In the genomic region with DNA sequence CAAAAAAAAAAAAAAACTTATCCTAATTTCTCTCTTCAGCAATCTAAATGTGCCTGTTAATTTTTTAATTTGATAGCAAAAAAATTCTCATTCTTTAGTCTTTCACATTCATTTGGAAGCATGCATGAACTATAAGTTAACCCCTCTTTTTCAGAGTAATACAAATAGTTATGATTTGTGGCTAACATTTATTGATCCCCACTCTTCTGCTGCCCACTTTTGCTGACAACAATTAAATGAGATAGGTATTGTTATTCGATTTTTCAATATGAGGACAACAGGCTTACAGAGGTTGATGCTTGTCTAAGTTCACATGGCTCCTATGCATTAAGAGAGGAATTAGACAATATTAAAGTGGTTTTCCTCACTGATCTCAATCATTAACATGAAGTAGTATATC, we compare ENCODE assay signal across 1 cellular context.
TF ChIP-seq lines count a peak whose summit lies in the region.

No MANE protein-coding gene starts in this region.

TF ChIP-seq in GM23338, 12 proteins besides CTCF, POLR2A, EP300 and RAD21:
- TF ChIP-seq EZH2 (IDR thresholded peaks at IDR 0.05; ENCODE audit: low read depth, unreplicated experiment) (no peak), EZH2phosphoT487 (IDR thresholded peaks at IDR 0.05; ENCODE audit: unreplicated experiment) (no peak), POLR2AphosphoS5 (IDR thresholded peaks at IDR 0.05; ENCODE audit: low read depth) (no peak), NANOG (IDR thresholded peaks at IDR 0.05; ENCODE audit: borderline replicate concordance) (no peak), ZNF331 (CRISPR knock-in tag; IDR thresholded peaks at IDR 0.05; ENCODE audit: low read depth) (no peak), JUNB (IDR thresholded peaks at IDR 0.05; ENCODE audit: unreplicated experiment) (no peak), CREB1 (CRISPR knock-in tag; IDR thresholded peaks at IDR 0.05; ENCODE audit: low read depth) (no peak), STAT1 (IDR thresholded peaks at IDR 0.05; ENCODE audit: unreplicated experiment) (no peak), ZNF114 (CRISPR knock-in tag; IDR thresholded peaks at IDR 0.05) (no peak)
- TF ChIP-seq, protein P1, sequence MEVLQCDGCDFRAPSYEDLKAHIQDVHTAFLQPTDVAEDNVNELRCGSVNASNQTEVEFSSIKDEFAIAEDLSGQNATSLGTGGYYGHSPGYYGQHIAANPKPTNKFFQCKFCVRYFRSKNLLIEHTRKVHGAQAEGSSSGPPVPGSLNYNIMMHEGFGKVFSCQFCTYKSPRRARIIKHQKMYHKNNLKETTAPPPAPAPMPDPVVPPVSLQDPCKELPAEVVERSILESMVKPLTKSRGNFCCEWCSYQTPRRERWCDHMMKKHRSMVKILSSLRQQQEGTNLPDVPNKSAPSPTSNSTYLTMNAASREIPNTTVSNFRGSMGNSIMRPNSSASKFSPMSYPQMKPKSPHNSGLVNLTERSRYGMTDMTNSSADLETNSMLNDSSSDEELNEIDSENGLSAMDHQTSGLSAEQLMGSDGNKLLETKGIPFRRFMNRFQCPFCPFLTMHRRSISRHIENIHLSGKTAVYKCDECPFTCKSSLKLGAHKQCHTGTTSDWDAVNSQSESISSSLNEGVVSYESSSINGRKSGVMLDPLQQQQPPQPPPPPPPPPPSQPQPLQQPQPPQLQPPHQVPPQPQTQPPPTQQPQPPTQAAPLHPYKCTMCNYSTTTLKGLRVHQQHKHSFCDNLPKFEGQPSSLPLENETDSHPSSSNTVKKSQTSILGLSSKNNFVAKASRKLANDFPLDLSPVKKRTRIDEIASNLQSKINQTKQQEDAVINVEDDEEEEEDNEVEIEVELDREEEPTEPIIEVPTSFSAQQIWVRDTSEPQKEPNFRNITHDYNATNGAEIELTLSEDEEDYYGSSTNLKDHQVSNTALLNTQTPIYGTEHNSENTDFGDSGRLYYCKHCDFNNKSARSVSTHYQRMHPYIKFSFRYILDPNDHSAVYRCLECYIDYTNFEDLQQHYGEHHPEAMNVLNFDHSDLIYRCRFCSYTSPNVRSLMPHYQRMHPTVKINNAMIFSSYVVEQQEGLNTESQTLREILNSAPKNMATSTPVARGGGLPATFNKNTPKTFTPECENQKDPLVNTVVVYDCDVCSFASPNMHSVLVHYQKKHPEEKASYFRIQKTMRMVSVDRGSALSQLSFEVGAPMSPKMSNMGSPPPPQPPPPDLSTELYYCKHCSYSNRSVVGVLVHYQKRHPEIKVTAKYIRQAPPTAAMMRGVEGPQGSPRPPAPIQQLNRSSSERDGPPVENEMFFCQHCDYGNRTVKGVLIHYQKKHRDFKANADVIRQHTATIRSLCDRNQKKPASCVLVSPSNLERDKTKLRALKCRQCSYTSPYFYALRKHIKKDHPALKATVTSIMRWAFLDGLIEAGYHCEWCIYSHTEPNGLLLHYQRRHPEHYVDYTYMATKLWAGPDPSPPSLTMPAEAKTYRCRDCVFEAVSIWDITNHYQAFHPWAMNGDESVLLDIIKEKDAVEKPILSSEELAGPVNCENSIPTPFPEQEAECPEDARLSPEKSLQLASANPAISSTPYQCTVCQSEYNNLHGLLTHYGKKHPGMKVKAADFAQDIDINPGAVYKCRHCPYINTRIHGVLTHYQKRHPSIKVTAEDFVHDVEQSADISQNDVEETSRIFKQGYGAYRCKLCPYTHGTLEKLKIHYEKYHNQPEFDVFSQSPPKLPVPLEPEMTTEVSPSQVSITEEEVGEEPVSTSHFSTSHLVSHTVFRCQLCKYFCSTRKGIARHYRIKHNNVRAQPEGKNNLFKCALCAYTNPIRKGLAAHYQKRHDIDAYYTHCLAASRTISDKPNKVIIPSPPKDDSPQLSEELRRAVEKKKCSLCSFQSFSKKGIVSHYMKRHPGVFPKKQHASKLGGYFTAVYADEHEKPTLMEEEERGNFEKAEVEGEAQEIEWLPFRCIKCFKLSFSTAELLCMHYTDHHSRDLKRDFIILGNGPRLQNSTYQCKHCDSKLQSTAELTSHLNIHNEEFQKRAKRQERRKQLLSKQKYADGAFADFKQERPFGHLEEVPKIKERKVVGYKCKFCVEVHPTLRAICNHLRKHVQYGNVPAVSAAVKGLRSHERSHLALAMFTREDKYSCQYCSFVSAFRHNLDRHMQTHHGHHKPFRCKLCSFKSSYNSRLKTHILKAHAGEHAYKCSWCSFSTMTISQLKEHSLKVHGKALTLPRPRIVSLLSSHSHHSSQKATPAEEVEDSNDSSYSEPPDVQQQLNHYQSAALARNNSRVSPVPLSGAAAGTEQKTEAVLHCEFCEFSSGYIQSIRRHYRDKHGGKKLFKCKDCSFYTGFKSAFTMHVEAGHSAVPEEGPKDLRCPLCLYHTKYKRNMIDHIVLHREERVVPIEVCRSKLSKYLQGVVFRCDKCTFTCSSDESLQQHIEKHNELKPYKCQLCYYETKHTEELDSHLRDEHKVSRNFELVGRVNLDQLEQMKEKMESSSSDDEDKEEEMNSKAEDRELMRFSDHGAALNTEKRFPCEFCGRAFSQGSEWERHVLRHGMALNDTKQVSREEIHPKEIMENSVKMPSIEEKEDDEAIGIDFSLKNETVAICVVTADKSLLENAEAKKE (CRISPR knock-in tag; IDR thresholded peaks at IDR 0.05): no peak
- TF ChIP-seq, protein P2, sequence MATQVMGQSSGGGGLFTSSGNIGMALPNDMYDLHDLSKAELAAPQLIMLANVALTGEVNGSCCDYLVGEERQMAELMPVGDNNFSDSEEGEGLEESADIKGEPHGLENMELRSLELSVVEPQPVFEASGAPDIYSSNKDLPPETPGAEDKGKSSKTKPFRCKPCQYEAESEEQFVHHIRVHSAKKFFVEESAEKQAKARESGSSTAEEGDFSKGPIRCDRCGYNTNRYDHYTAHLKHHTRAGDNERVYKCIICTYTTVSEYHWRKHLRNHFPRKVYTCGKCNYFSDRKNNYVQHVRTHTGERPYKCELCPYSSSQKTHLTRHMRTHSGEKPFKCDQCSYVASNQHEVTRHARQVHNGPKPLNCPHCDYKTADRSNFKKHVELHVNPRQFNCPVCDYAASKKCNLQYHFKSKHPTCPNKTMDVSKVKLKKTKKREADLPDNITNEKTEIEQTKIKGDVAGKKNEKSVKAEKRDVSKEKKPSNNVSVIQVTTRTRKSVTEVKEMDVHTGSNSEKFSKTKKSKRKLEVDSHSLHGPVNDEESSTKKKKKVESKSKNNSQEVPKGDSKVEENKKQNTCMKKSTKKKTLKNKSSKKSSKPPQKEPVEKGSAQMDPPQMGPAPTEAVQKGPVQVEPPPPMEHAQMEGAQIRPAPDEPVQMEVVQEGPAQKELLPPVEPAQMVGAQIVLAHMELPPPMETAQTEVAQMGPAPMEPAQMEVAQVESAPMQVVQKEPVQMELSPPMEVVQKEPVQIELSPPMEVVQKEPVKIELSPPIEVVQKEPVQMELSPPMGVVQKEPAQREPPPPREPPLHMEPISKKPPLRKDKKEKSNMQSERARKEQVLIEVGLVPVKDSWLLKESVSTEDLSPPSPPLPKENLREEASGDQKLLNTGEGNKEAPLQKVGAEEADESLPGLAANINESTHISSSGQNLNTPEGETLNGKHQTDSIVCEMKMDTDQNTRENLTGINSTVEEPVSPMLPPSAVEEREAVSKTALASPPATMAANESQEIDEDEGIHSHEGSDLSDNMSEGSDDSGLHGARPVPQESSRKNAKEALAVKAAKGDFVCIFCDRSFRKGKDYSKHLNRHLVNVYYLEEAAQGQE (IDR thresholded peaks at IDR 0.05; ENCODE audit: unreplicated experiment): no peak
- TF ChIP-seq, protein P3, sequence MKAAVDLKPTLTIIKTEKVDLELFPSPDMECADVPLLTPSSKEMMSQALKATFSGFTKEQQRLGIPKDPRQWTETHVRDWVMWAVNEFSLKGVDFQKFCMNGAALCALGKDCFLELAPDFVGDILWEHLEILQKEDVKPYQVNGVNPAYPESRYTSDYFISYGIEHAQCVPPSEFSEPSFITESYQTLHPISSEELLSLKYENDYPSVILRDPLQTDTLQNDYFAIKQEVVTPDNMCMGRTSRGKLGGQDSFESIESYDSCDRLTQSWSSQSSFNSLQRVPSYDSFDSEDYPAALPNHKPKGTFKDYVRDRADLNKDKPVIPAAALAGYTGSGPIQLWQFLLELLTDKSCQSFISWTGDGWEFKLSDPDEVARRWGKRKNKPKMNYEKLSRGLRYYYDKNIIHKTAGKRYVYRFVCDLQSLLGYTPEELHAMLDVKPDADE (IDR thresholded peaks at IDR 0.05): no peak
